1 cellular context compared by ENCODE assay signal in the genomic region with DNA sequence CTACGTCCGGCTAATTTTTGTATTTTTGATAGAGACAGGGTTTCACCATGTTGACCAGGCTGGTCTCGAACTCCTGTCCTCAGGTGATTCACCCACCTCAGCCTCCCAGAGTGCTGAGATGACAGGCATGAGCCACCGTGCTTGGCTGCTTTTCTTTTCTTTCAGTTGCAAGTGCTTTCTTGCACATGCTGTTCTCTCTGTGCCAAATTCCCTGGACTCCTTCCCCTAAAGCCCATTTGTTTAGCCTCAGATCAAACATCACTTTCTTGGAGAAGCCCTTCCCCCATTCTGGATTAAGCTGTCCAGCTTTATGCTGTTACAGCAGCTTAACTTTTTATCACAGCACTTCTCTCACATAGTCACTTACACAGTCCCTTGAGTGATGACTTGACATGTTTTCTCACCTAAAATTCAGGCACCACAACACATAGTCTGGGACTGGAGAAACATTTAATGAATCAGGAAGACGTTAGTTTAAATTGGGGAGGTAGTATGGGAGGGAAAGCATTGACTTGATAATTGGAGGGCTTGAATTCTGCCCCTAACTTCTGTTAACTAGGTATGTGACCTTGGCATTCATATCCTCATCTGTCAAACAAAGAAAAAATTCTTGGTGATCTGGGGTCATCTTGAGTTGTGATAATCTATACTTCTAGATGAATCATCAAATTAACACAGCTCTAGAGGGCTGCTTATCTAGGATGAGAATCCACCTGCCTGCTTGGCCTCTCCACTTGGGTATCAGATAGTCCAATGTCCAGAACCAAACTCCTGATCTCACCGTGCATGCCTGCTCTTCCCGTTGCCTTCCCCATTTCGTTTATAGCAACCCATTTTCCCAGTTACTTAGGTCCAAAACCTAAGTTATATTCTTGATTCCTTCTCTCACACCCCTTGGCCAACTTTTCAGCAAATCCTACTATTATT.
TF ChIP-seq lines count a peak whose summit lies in the region.

No MANE protein-coding gene starts in this region.

TF ChIP-seq in GM23338, 12 proteins besides CTCF, POLR2A, EP300 and RAD21:
- TF ChIP-seq STAT1 (IDR thresholded peaks at IDR 0.05; ENCODE audit: unreplicated experiment) (no peak), ZNF114 (CRISPR knock-in tag; IDR thresholded peaks at IDR 0.05) (no peak), REST (IDR thresholded peaks at IDR 0.05; ENCODE audit: unreplicated experiment) (no peak), EZH2phosphoT487 (IDR thresholded peaks at IDR 0.05; ENCODE audit: unreplicated experiment) (no peak), EZH2 (IDR thresholded peaks at IDR 0.05; ENCODE audit: low read depth, unreplicated experiment) (no peak), ZNF331 (CRISPR knock-in tag; IDR thresholded peaks at IDR 0.05; ENCODE audit: low read depth) (no peak), NANOG (IDR thresholded peaks at IDR 0.05; ENCODE audit: borderline replicate concordance) (no peak), JUNB (IDR thresholded peaks at IDR 0.05; ENCODE audit: unreplicated experiment) (no peak), ETS1 (IDR thresholded peaks at IDR 0.05) (no peak), POLR2AphosphoS5 (IDR thresholded peaks at IDR 0.05; ENCODE audit: low read depth) (no peak), CREB1 (CRISPR knock-in tag; IDR thresholded peaks at IDR 0.05; ENCODE audit: low read depth) (no peak)
- TF ChIP-seq, protein P1, sequence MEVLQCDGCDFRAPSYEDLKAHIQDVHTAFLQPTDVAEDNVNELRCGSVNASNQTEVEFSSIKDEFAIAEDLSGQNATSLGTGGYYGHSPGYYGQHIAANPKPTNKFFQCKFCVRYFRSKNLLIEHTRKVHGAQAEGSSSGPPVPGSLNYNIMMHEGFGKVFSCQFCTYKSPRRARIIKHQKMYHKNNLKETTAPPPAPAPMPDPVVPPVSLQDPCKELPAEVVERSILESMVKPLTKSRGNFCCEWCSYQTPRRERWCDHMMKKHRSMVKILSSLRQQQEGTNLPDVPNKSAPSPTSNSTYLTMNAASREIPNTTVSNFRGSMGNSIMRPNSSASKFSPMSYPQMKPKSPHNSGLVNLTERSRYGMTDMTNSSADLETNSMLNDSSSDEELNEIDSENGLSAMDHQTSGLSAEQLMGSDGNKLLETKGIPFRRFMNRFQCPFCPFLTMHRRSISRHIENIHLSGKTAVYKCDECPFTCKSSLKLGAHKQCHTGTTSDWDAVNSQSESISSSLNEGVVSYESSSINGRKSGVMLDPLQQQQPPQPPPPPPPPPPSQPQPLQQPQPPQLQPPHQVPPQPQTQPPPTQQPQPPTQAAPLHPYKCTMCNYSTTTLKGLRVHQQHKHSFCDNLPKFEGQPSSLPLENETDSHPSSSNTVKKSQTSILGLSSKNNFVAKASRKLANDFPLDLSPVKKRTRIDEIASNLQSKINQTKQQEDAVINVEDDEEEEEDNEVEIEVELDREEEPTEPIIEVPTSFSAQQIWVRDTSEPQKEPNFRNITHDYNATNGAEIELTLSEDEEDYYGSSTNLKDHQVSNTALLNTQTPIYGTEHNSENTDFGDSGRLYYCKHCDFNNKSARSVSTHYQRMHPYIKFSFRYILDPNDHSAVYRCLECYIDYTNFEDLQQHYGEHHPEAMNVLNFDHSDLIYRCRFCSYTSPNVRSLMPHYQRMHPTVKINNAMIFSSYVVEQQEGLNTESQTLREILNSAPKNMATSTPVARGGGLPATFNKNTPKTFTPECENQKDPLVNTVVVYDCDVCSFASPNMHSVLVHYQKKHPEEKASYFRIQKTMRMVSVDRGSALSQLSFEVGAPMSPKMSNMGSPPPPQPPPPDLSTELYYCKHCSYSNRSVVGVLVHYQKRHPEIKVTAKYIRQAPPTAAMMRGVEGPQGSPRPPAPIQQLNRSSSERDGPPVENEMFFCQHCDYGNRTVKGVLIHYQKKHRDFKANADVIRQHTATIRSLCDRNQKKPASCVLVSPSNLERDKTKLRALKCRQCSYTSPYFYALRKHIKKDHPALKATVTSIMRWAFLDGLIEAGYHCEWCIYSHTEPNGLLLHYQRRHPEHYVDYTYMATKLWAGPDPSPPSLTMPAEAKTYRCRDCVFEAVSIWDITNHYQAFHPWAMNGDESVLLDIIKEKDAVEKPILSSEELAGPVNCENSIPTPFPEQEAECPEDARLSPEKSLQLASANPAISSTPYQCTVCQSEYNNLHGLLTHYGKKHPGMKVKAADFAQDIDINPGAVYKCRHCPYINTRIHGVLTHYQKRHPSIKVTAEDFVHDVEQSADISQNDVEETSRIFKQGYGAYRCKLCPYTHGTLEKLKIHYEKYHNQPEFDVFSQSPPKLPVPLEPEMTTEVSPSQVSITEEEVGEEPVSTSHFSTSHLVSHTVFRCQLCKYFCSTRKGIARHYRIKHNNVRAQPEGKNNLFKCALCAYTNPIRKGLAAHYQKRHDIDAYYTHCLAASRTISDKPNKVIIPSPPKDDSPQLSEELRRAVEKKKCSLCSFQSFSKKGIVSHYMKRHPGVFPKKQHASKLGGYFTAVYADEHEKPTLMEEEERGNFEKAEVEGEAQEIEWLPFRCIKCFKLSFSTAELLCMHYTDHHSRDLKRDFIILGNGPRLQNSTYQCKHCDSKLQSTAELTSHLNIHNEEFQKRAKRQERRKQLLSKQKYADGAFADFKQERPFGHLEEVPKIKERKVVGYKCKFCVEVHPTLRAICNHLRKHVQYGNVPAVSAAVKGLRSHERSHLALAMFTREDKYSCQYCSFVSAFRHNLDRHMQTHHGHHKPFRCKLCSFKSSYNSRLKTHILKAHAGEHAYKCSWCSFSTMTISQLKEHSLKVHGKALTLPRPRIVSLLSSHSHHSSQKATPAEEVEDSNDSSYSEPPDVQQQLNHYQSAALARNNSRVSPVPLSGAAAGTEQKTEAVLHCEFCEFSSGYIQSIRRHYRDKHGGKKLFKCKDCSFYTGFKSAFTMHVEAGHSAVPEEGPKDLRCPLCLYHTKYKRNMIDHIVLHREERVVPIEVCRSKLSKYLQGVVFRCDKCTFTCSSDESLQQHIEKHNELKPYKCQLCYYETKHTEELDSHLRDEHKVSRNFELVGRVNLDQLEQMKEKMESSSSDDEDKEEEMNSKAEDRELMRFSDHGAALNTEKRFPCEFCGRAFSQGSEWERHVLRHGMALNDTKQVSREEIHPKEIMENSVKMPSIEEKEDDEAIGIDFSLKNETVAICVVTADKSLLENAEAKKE (CRISPR knock-in tag; IDR thresholded peaks at IDR 0.05) = no peak
